In the genomic region with DNA sequence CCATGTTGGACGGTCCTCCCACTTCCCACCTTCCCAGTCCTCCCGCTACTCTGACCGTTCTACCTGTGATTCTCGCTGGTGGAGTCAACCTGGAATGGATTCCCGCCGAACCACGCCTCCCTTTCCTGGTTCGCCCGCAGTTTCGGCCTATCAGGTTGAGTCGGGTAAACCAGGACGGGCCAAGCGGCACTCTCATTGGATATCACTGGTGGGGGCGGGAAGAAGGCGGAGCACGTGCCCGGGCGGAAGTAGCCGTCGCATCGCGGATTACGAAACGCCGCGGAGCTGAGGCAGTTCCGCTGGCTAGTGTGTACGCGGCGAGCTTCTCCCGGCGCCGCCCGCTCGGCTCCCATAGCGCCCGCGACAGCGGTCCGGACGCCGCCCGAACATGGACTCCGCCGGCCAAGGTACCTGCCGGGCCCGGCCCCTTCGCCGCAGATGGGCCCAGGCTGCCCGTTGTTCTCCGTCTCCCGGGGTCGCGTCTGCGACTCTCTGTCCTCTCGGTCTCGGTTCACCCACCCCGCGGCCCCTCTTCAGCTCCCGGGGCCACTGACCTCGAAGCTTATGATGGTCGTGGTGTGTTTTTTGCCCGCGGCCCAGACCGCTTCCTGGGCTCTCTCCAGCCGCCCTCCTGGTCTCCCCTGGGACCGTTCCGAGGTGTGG, we compare ENCODE assay signal across 1 cellular context.
TF ChIP-seq lines count a peak whose summit lies in the region.

A gene (plus strand): TSS at position 293 of the 663 bp plus-strand sequence. CDS start 96 bp downstream, at position 389.

TF ChIP-seq in HepG2, 621 proteins besides CTCF, POLR2A, EP300 and RAD21 (continued from another document and continues in another):
- TF ChIP-seq, protein P1, sequence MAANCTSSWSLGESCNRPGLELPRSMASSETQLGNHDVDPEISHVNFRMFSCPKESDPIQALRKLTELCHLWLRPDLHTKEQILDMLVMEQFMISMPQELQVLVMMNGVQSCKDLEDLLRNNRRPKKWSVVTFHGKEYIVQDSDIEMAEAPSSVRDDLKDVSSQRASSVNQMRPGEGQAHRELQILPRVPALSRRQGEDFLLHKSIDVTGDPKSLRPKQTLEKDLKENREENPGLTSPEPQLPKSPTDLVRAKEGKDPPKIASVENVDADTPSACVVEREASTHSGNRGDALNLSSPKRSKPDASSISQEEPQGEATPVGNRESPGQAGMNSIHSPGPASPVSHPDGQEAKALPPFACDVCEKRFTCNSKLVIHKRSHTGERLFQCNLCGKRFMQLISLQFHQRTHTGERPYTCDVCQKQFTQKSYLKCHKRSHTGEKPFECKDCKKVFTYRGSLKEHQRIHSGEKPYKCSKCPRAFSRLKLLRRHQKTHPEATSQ (CRISPR knock-in tag; IDR thresholded peaks at IDR 0.05; ENCODE audit: borderline replicate concordance), result peak; percentile 88; the same call in 1 of the 2 replicates
- TF ChIP-seq, protein P2, sequence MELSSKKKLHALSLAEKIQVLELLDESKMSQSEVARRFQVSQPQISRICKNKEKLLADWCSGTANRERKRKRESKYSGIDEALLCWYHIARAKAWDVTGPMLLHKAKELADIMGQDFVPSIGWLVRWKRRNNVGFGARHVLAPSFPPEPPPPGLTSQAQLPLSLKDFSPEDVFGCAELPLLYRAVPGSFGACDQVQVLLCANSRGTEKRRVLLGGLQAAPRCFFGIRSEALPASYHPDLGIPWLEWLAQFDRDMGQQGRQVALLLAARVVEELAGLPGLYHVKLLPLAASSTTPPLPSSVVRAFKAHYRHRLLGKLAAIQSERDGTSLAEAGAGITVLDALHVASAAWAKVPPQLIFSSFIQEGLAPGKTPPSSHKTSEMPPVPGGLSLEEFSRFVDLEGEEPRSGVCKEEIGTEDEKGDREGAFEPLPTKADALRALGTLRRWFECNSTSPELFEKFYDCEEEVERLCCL (CRISPR knock-in tag; IDR thresholded peaks at IDR 0.05; ENCODE audit: borderline replicate concordance), result 0 out of 2 replicates have a peak, but pooled peaks have one; percentile 46
- TF ChIP-seq IRF2 (CRISPR knock-in tag; IDR thresholded peaks at IDR 0.05) (peak; percentile 97), SPEN (CRISPR knock-in tag; IDR thresholded peaks at IDR 0.05; ENCODE audit: low read depth) (peak; percentile 98), THYN1 (CRISPR knock-in tag; IDR thresholded peaks at IDR 0.05; ENCODE audit: borderline replicate concordance, low read depth) (peak; percentile 83; the same call in 1 of the 2 replicates), ZNF572 (CRISPR knock-in tag; IDR thresholded peaks at IDR 0.05) (peak; percentile 79; the same call in 1 of the 2 replicates), HMGA1 (CRISPR knock-in tag; conservative IDR thresholded peaks at IDR 0.05) (no peak), MIER3 (CRISPR knock-in tag; IDR thresholded peaks at IDR 0.05; ENCODE audit: borderline replicate concordance) (peak; percentile 96), JARID2 (CRISPR knock-in tag; IDR thresholded peaks at IDR 0.05; ENCODE audit: insufficient replicate concordance) (peak; percentile 40), ZNF883 (CRISPR knock-in tag; IDR thresholded peaks at IDR 0.05; ENCODE audit: not compliant biosample characterization) (peak; percentile 96), NFE2 (CRISPR knock-in tag; IDR thresholded peaks at IDR 0.05) (no peak), ZNF484 (CRISPR knock-in tag; IDR thresholded peaks at IDR 0.05; ENCODE audit: borderline replicate concordance, low read depth) (no peak), GATA4 (IDR thresholded peaks at IDR 0.05; ENCODE audit: borderline replicate concordance, low read depth) (peak; percentile 71), KMT2B (CRISPR knock-in tag; IDR thresholded peaks at IDR 0.05) (peak; percentile 92), ZNF724P (CRISPR knock-in tag; IDR thresholded peaks at IDR 0.05; ENCODE audit: borderline replicate concordance) (peak; percentile 95), NAIF1 (CRISPR knock-in tag; IDR thresholded peaks at IDR 0.05; ENCODE audit: borderline replicate concordance) (peak; percentile 95; the same call in 1 of the 2 replicates), ZKSCAN5 (CRISPR knock-in tag; IDR thresholded peaks at IDR 0.05) (peak; percentile 63; the same call in 1 of the 2 replicates), SKI (IDR thresholded peaks at IDR 0.05; ENCODE audit: partially characterized antibody) (peak; percentile 74), HOXA5 (CRISPR knock-in tag; IDR thresholded peaks at IDR 0.05) (peak; percentile 98), ZNF562 (CRISPR knock-in tag; IDR thresholded peaks at IDR 0.05; ENCODE audit: borderline replicate concordance) (no peak), ZNF878 (CRISPR knock-in tag; IDR thresholded peaks at IDR 0.05) (peak; percentile 99), CAMTA2 (CRISPR knock-in tag; IDR thresholded peaks at IDR 0.05; ENCODE audit: borderline replicate concordance) (peak; percentile 89; the same call in 1 of the 2 replicates), ZBTB1 (CRISPR knock-in tag; IDR thresholded peaks at IDR 0.05; ENCODE audit: borderline replicate concordance) (no peak), HMG20B (CRISPR knock-in tag; conservative IDR thresholded peaks at IDR 0.05) (0 out of 2 replicates have a peak, but pooled peaks have one; percentile 18), EHMT2 (IDR thresholded peaks at IDR 0.05; ENCODE audit: borderline replicate concordance, low read depth, low read length) (no peak; the same call in 1 of the 2 replicates), ZNF879 (CRISPR knock-in tag; IDR thresholded peaks at IDR 0.05) (no peak), SIX4 (CRISPR knock-in tag; IDR thresholded peaks at IDR 0.05) (peak; percentile 50; the same call in 1 of the 2 replicates), ZNF282 (IDR thresholded peaks at IDR 0.05; ENCODE audit: partially characterized antibody) (no peak), KLF16 (CRISPR knock-in tag; IDR thresholded peaks at IDR 0.05) (peak; percentile 88 to 97; a peak in 3 of 4 replicates), GABPB1 (CRISPR knock-in tag; IDR thresholded peaks at IDR 0.05) (peak; percentile 98), ZMYM4 (CRISPR knock-in tag; IDR thresholded peaks at IDR 0.05) (peak; percentile 86), ZNF749 (CRISPR knock-in tag; IDR thresholded peaks at IDR 0.05; ENCODE audit: borderline replicate concordance) (peak; percentile 98), SETDB1 (CRISPR knock-in tag; IDR thresholded peaks at IDR 0.05; ENCODE audit: borderline replicate concordance) (no peak; the same call in 1 of the 2 replicates), TOE1 (CRISPR knock-in tag; IDR thresholded peaks at IDR 0.05) (no peak), HDAC6 (IDR thresholded peaks at IDR 0.05; ENCODE audit: low read depth, low read length) (no peak), SNAPC2 (CRISPR knock-in tag; IDR thresholded peaks at IDR 0.05) (peak; percentile 95; the same call in 1 of the 2 replicates), ZNF17 (CRISPR knock-in tag; IDR thresholded peaks at IDR 0.05) (0 out of 2 replicates have a peak, but pooled peaks have one; percentile 44)
- TF ChIP-seq, protein P3, sequence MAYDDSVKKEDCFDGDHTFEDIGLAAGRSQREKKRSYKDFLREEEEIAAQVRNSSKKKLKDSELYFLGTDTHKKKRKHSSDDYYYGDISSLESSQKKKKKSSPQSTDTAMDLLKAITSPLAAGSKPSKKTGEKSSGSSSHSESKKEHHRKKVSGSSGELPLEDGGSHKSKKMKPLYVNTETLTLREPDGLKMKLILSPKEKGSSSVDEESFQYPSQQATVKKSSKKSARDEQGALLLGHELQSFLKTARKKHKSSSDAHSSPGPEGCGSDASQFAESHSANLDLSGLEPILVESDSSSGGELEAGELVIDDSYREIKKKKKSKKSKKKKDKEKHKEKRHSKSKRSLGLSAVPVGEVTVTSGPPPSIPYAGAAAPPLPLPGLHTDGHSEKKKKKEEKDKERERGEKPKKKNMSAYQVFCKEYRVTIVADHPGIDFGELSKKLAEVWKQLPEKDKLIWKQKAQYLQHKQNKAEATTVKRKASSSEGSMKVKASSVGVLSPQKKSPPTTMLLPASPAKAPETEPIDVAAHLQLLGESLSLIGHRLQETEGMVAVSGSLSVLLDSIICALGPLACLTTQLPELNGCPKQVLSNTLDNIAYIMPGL (CRISPR knock-in tag; IDR thresholded peaks at IDR 0.05; ENCODE audit: borderline replicate concordance in 1 of 2, low read depth in 1 of 2), result peak in 1 of 2 experiments; percentile 96
- TF ChIP-seq, protein P4, sequence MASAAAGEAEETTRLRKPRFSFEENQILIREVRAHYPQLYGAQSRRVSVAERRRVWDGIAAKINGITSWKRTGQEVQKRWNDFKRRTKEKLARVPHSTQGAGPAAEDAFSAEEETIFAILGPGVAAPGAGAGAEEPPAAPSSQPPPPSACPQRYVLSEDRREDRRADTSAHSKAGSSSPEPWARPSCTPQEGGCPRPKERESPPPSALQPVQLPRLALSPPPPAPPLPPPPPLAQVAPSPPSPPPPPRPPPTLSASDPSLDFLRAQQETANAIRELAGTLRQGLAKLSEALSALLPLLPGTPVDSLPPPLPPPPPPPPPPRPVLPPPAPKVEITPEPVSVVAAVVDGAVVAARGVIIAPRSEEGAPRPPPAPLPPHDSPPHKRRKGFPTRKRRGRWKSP (CRISPR knock-in tag; IDR thresholded peaks at IDR 0.05), result peak; percentile 90; the same call in 1 of the 2 replicates
- TF ChIP-seq, protein P5, sequence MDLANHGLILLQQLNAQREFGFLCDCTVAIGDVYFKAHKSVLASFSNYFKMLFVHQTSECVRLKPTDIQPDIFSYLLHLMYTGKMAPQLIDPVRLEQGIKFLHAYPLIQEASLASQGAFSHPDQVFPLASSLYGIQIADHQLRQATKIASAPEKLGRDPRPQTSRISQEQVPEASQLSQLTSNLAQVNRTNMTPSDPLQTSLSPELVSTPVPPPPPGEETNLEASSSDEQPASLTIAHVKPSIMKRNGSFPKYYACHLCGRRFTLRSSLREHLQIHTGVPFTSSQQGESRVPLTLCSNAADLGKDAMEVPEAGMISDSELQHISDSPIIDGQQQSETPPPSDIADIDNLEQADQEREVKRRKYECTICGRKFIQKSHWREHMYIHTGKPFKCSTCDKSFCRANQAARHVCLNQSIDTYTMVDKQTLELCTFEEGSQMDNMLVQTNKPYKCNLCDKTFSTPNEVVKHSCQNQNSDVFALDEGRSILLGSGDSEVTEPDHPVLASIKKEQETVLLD (CRISPR knock-in tag; IDR thresholded peaks at IDR 0.05; ENCODE audit: low read depth), result peak; percentile 93
- TF ChIP-seq, protein P6, sequence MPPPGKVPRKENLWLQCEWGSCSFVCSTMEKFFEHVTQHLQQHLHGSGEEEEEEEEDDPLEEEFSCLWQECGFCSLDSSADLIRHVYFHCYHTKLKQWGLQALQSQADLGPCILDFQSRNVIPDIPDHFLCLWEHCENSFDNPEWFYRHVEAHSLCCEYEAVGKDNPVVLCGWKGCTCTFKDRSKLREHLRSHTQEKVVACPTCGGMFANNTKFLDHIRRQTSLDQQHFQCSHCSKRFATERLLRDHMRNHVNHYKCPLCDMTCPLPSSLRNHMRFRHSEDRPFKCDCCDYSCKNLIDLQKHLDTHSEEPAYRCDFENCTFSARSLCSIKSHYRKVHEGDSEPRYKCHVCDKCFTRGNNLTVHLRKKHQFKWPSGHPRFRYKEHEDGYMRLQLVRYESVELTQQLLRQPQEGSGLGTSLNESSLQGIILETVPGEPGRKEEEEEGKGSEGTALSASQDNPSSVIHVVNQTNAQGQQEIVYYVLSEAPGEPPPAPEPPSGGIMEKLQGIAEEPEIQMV (CRISPR knock-in tag; IDR thresholded peaks at IDR 0.05; ENCODE audit: low read depth), result peak; percentile 94
- TF ChIP-seq, protein P7, sequence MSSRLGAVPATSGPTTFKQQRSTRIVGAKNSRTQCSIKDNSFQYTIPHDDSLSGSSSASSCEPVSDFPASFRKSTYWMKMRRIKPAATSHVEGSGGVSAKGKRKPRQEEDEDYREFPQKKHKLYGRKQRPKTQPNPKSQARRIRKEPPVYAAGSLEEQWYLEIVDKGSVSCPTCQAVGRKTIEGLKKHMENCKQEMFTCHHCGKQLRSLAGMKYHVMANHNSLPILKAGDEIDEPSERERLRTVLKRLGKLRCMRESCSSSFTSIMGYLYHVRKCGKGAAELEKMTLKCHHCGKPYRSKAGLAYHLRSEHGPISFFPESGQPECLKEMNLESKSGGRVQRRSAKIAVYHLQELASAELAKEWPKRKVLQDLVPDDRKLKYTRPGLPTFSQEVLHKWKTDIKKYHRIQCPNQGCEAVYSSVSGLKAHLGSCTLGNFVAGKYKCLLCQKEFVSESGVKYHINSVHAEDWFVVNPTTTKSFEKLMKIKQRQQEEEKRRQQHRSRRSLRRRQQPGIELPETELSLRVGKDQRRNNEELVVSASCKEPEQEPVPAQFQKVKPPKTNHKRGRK (CRISPR knock-in tag; IDR thresholded peaks at IDR 0.05), result peak; percentile 59; the same call in 1 of the 2 replicates
- TF ChIP-seq, protein P8, sequence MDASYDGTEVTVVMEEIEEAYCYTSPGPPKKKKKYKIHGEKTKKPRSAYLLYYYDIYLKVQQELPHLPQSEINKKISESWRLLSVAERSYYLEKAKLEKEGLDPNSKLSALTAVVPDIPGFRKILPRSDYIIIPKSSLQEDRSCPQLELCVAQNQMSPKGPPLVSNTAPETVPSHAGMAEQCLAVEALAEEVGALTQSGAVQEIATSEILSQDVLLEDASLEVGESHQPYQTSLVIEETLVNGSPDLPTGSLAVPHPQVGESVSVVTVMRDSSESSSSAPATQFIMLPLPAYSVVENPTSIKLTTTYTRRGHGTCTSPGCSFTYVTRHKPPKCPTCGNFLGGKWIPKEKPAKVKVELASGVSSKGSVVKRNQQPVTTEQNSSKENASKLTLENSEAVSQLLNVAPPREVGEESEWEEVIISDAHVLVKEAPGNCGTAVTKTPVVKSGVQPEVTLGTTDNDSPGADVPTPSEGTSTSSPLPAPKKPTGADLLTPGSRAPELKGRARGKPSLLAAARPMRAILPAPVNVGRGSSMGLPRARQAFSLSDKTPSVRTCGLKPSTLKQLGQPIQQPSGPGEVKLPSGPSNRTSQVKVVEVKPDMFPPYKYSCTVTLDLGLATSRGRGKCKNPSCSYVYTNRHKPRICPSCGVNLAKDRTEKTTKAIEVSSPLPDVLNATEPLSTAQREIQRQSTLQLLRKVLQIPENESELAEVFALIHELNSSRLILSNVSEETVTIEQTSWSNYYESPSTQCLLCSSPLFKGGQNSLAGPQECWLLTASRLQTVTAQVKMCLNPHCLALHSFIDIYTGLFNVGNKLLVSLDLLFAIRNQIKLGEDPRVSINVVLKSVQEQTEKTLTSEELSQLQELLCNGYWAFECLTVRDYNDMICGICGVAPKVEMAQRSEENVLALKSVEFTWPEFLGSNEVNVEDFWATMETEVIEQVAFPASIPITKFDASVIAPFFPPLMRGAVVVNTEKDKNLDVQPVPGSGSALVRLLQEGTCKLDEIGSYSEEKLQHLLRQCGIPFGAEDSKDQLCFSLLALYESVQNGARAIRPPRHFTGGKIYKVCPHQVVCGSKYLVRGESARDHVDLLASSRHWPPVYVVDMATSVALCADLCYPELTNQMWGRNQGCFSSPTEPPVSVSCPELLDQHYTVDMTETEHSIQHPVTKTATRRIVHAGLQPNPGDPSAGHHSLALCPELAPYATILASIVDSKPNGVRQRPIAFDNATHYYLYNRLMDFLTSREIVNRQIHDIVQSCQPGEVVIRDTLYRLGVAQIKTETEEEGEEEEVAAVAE (CRISPR knock-in tag; IDR thresholded peaks at IDR 0.05; ENCODE audit: borderline replicate concordance), result peak; percentile 97
- TF ChIP-seq, protein P9, sequence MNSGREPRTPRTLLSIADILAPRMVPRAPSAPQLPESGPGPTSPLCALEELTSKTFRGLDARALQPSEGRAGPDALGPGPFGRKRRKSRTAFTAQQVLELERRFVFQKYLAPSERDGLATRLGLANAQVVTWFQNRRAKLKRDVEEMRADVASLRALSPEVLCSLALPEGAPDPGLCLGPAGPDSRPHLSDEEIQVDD (CRISPR knock-in tag; IDR thresholded peaks at IDR 0.05; ENCODE audit: borderline replicate concordance), result peak; percentile 63; the same call in 1 of the 2 replicates
